ENCODE assay signal across 19 cellular contexts in genomic region chr20:3661060-3661820, GRCh38. TPM values are rescaled to one million over a fixed set of nuclear protein-coding genes. Genes with fewer than 3 reads are reported as not detected.
A peak's percentile ranks its signal among the peaks of the same experiment; 100 is the strongest.
DNase-seq lines count a peak whose midpoint lies in the region; ATAC-seq and TF ChIP-seq lines count a peak whose summit lies in the region.
"Had no signal": no experiment of that assay in that cellular context is flagged by ENCODE, and none has a peak within 500 bp of the region (broad histone marks: within the 10 kb centered on the region; RNA-seq: fewer than 3 reads in every experiment).

No MANE protein-coding gene starts in this region.

- no peak overlapping the region for H2BK120ac ChIP-seq in neuronal stem cell (ENCODE audit: low read depth, low read length)

- peaks cover 0 to 18% (median 0%) of the 10 kb centered on the region in 11 experiments; a peak in 5 of 22 replicates for H4K20me1 ChIP-seq in BLaER1 treated with 17β-estradiol and CSF1 and Interleukin-3, amounts not matched to agents 10 nM and 100 nM

- H3K4me3 Mint-ChIP-seq in naive thymus-derived CD8-positive, alpha-beta T cell, result peak overlapping the region in 2 of 10 donors; percentile 12
- H3K4me3 Mint-ChIP-seq: activated naive CD8-positive, alpha-beta T cell; neural progenitor cell; T-helper 1 cell treated with Interleukin-12 subunit alpha and Interleukin-12 subunit beta and Interleukin-4 antibody, amounts not matched to agents 30 μg/mL and 1 μg/mL, for 36 hours had no signal

- peak overlapping the region in 5 of 10 experiments; percentile 14 to 44 (median 20); a peak in 2 of 20 replicates for H3K4me3 ChIP-seq in BLaER1 treated with 17β-estradiol and CSF1 and Interleukin-3, amounts not matched to agents 10 nM and 100 nM
- H3K4me3 ChIP-seq in neuronal stem cell (ENCODE audit: low read length in 2 of 2) (no peak overlapping the region), H7 (ENCODE audit: insufficient read depth, low read depth, low read length) (no peak overlapping the region)
- H3K4me3 ChIP-seq: lung, neural progenitor cell had no signal

- H3K4me1 Mint-ChIP-seq in naive thymus-derived CD8-positive, alpha-beta T cell, result peaks cover 6 to 20% (median 18%) of the 10 kb centered on the region in 4 donors

- DNase-seq in GM20000 (ENCODE audit: low spot score) (peak; percentile 35), ecto neural progenitor cell (ENCODE audit: low spot score) (peak; percentile 32), neuronal stem cell (ENCODE audit: low spot score) (no peak), H7 (no peak), DMS153 treated with DMSO at 0.1 percent for 48 hours (lab: John Stamatoyannopoulos, UW; ENCODE audit: unreplicated experiment) (no peak)
- DNase-seq in naive thymus-derived CD8-positive, alpha-beta T cell, result no peak
- DNase-seq: hypothalamus; IMR-90; NCI-H2081; NCI-H748 treated with DMSO at 0.1 percent for 48 hours; stimulated activated CD4-positive, alpha-beta T cell treated with anti-CD3 and anti-CD28 coated beads, Interleukin-1b, Interleukin-23, amount 100 ng/mL, for 48 hours had no signal

- H4K91ac ChIP-seq in neuronal stem cell (ENCODE audit: low read depth, low read length, poor library complexity), result no peak overlapping the region

- peaks cover 19 to 49% (median 34%) of the 10 kb centered on the region in 5 donors for H3K27me3 Mint-ChIP-seq in naive thymus-derived CD8-positive, alpha-beta T cell

- H3K4me1 ChIP-seq in BLaER1 treated with 17β-estradiol and CSF1 and Interleukin-3, amounts not matched to agents 10 nM and 100 nM, result peaks cover 20 to 44% (median 39%) of the 10 kb centered on the region in 10 experiments
- peaks cover 5 to 7% of the 10 kb centered on the region in 2 donors for H3K4me1 ChIP-seq in neuronal stem cell (ENCODE audit: control insufficient read depth in 2 of 2, insufficient read depth in 1 of 2, low read depth in 1 of 2, low read length in 2 of 2)

- ATAC-seq in naive thymus-derived CD8-positive, alpha-beta T cell, result no peak

- H2AFZ ChIP-seq in neuronal stem cell (ENCODE audit: low read length), result no peak overlapping the region
- H2AFZ ChIP-seq: neural progenitor cell had no signal

- TF ChIP-seq CTCF in GM20000 (IDR thresholded peaks at IDR 0.05; ENCODE audit: extremely low read depth, missing control alignments), result no peak

- H3K4ac ChIP-seq in neuronal stem cell (ENCODE audit: low read length), result no peak overlapping the region

- peak overlapping the region; percentile 75 for H3K23ac ChIP-seq in neuronal stem cell (ENCODE audit: low read depth, low read length, poor library complexity)

- H2BK15ac ChIP-seq in neuronal stem cell (ENCODE audit: low read length), result no peak overlapping the region

- H3K36me3 Mint-ChIP-seq in naive thymus-derived CD8-positive, alpha-beta T cell, result no peaks in the 10 kb centered on the region
- H3K36me3 Mint-ChIP-seq: activated naive CD8-positive, alpha-beta T cell; neural progenitor cell had no signal

- peak overlapping the region in 10 of 11 experiments; percentile 14 to 62 (median 40); a peak in 15 of 22 replicates for H3K4me2 ChIP-seq in BLaER1 treated with 17β-estradiol and CSF1 and Interleukin-3, amounts not matched to agents 10 nM and 100 nM
- H3K4me2 ChIP-seq in neuronal stem cell (ENCODE audit: insufficient read depth, low read length, poor library complexity, severe bottlenecking), result peak overlapping the region; percentile 33
- H3K4me2 ChIP-seq: neural progenitor cell had no signal

- no peak overlapping the region for H2BK5ac ChIP-seq in neuronal stem cell (ENCODE audit: low read length)

- no peaks in the 10 kb centered on the region for H3K36me3 ChIP-seq in BLaER1 treated with 17β-estradiol and CSF1 and Interleukin-3, amounts not matched to agents 10 nM and 100 nM
- H3K36me3 ChIP-seq in neuronal stem cell (replicated peaks in 1 of 2; ENCODE audit: control insufficient read depth in 2 of 2, insufficient read depth in 2 of 2, low read length in 2 of 2) (no peaks in the 10 kb centered on the region), H7 (replicated peaks; ENCODE audit: control insufficient read depth, insufficient read depth, low read length) (no peaks in the 10 kb centered on the region)
- H3K36me3 ChIP-seq: neural progenitor cell had no signal

- peak overlapping the region; percentile 37 for H2AK5ac ChIP-seq in neuronal stem cell (ENCODE audit: low read depth, low read length)

- no peaks in the 10 kb centered on the region for H3K79me1 ChIP-seq in neuronal stem cell (ENCODE audit: low read depth, low read length)

- no peak overlapping the region for H2BK12ac ChIP-seq in neuronal stem cell (ENCODE audit: low read length)

- H3K27ac ChIP-seq in BLaER1 treated with 17β-estradiol and CSF1 and Interleukin-3, amounts not matched to agents 10 nM and 100 nM, result no peak overlapping the region
- H3K27ac ChIP-seq in neuronal stem cell (replicated peaks; ENCODE audit: low read length), result no peak overlapping the region
- H3K27ac ChIP-seq: C4-2B, neural progenitor cell had no signal

- H4K8ac ChIP-seq in neuronal stem cell (ENCODE audit: low read depth, low read length), result no peak overlapping the region

- H3K9ac ChIP-seq in BLaER1 treated with 17β-estradiol and CSF1 and Interleukin-3, amounts not matched to agents 10 nM and 100 nM, result no peak overlapping the region
- H3K9ac ChIP-seq in neuronal stem cell (ENCODE audit: low read depth, low read length, poor library complexity), result no peak overlapping the region
- H3K9ac ChIP-seq: neural progenitor cell had no signal

- no peaks in the 10 kb centered on the region for H3K9me3 Mint-ChIP-seq in naive thymus-derived CD8-positive, alpha-beta T cell
- H3K9me3 Mint-ChIP-seq: T-helper 1 cell treated with Interleukin-12 subunit alpha and Interleukin-12 subunit beta and Interleukin-4 antibody, amounts not matched to agents 30 μg/mL and 1 μg/mL, for 36 hours had no signal

- H3K14ac ChIP-seq in neuronal stem cell (ENCODE audit: low read length), result no peak overlapping the region

- no peak overlapping the region for H3K27ac Mint-ChIP-seq in naive thymus-derived CD8-positive, alpha-beta T cell
- H3K27ac Mint-ChIP-seq: activated naive CD8-positive, alpha-beta T cell; neural progenitor cell; T-helper 1 cell treated with Interleukin-12 subunit alpha and Interleukin-12 subunit beta and Interleukin-4 antibody, amounts not matched to agents 30 μg/mL and 1 μg/mL, for 36 hours had no signal

- WGBS in neuronal stem cell (ENCODE audit: extremely low coverage in 2 of 2, insufficient read length in 2 of 2, insufficient replicate concordance in 1 of 2), 2 donors, result no CpG with 5 or more reads among the region's 60 CpGs

- POLR2A ChIA-PET in naive thymus-derived CD8-positive, alpha-beta T cell (lab: Charles Lee), result no interaction called here

- no peaks in the 10 kb centered on the region; a peak in 1 of 22 replicates for H3K9me3 ChIP-seq in BLaER1 treated with 17β-estradiol and CSF1 and Interleukin-3, amounts not matched to agents 10 nM and 100 nM (replicated peaks in 1 of 11)
- H3K9me3 ChIP-seq in neuronal stem cell (replicated peaks in 1 of 2; ENCODE audit: control insufficient read depth in 2 of 2, insufficient read depth in 1 of 2, low read depth in 1 of 2, low read length in 2 of 2), result peaks cover 0 to 3% of the 10 kb centered on the region in 2 donors

- peaks cover 40 to 50% (median 45%) of the 10 kb centered on the region in 11 experiments for H3K27me3 ChIP-seq in BLaER1 treated with 17β-estradiol and CSF1 and Interleukin-3, amounts not matched to agents 10 nM and 100 nM
- H3K27me3 ChIP-seq in neuronal stem cell (ENCODE audit: control insufficient read depth in 3 of 3, insufficient read depth in 3 of 3, low read depth in 1 of 3, low read length in 3 of 3) (peaks cover 0 to 25% (median 9%) of the 10 kb centered on the region in 3 experiments), H7 (ENCODE audit: control insufficient read depth, insufficient read depth, low read length) (no peaks in the 10 kb centered on the region)

- no peak overlapping the region for H3K18ac ChIP-seq in neuronal stem cell (ENCODE audit: low read length)

RNA-seq across cellular contexts. Expression of gene GFRA4, which starts 2.0 kb away (rescaled TPM):
- polyA plus RNA-seq in neuronal stem cell (2013, experiment 1 of 2), result not detected
- polyA plus RNA-seq in neuronal stem cell (2013, experiment 2 of 2), result not detected
- not detected for total RNA-seq in naive thymus-derived CD8-positive, alpha-beta T cell
- not detected for polyA plus RNA-seq in naive thymus-derived CD8-positive, alpha-beta T cell
- total RNA-seq in H7 (2014; rRNA removed; shearing (Covaris generic)), result not detected in 2 replicates
- total RNA-seq: IMR-90, lung, RPMI7951, temporal lobe had no signal
- polyA plus RNA-seq: IMR-90, lung had no signal

RNA-seq across cellular contexts. Expression of gene ADAM33, which starts 20.6 kb away (rescaled TPM):
- 5.2 TPM for polyA plus RNA-seq in neuronal stem cell (2013, experiment 1 of 2)
- polyA plus RNA-seq in neuronal stem cell (2013, experiment 2 of 2), result 5.3 TPM
- total RNA-seq in naive thymus-derived CD8-positive, alpha-beta T cell, result not detected
- not detected for polyA plus RNA-seq in naive thymus-derived CD8-positive, alpha-beta T cell
- 3.3 and 5.5 TPM in 2 replicates for total RNA-seq in H7 (2014; rRNA removed; shearing (Covaris generic))

RNA-seq across cellular contexts. Expression of gene SIGLEC1, which starts 51.2 kb away (rescaled TPM):
- 0.01 TPM for polyA plus RNA-seq in neuronal stem cell (2013, experiment 1 of 2)
- polyA plus RNA-seq in neuronal stem cell (2013, experiment 2 of 2), result 0.01 TPM
- total RNA-seq in naive thymus-derived CD8-positive, alpha-beta T cell, result under 1 TPM; 0.22 to 0.62 TPM
- polyA plus RNA-seq in naive thymus-derived CD8-positive, alpha-beta T cell, result not detected
- not detected in 2 replicates for total RNA-seq in H7 (2014; rRNA removed; shearing (Covaris generic))
- total RNA-seq: IMR-90, RPMI7951 had no signal
- polyA plus RNA-seq: IMR-90 had no signal

Comparison
In these comparisons a context has a peak if more than half of its experiments do, and no peak if none do; other contexts are left out.
1. DNase-seq: peak in GM20000 (single experiment) and ecto neural progenitor cell (single experiment); none in neuronal stem cell (single experiment), naive thymus-derived CD8-positive, alpha-beta T cell (0 of 10), H7 (single experiment) and DMS153 treated with DMSO at 0.1 percent for 48 hours (single experiment).